Comparison of ENCODE assay signal across 20 cellular contexts in the genomic region with DNA sequence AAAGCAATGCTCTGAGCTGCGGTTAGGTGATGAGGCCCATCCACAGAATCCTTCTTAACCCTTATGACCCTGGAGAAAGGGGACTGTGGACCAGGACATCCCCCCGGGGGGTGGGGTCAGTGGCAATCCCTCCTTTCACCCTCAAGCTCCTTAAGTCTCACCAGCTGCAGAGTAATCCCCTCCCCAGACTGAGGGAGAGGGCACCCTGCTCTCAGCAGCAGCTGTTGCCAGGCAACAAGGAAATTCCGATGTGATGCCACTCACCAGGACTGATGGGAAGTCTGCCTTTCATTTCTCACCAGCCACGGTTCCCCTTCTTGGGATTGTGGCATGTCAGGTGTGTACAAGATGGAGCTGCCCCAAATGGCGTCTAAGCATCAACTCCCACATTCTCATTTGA.
"Had no signal": no experiment of that assay in that cellular context is flagged by ENCODE, and none has a peak within 500 bp of the region (broad histone marks: within the 10 kb centered on the region; RNA-seq: fewer than 3 reads in every experiment).

No MANE protein-coding gene starts in this region.

- H3K9me3 ChIP-seq: esophagus muscularis mucosa, gastroesophageal sphincter, heart right ventricle, mucosa of descending colon, right atrium auricular region, stomach, thoracic aorta, upper lobe of right lung had no signal

- H3K27ac ChIP-seq: esophagus muscularis mucosa, gastroesophageal sphincter, heart right ventricle, right atrium auricular region, skin epidermis, stomach, thoracic aorta, upper lobe of right lung had no signal

- H3K27me3 ChIP-seq: esophagus muscularis mucosa, gastroesophageal sphincter, heart right ventricle, right atrium auricular region, stomach, upper lobe of right lung had no signal

- H3K4me3 ChIP-seq: esophagus muscularis mucosa, gastroesophageal sphincter, heart right ventricle, mucosa of descending colon, right atrium auricular region, skin epidermis, stomach, thoracic aorta, upper lobe of right lung had no signal

- DNase-seq: activated CD4-positive, alpha-beta T cell treated with anti-CD3 and anti-CD28 coated beads for 36 hours; activated CD4-positive, alpha-beta T cell treated with anti-CD3 and anti-CD28 coated beads, Interleukin-2, amount 50 U/mL, for 48 hours; activated T-cell treated with anti-CD3 and anti-CD28 coated beads for 4 hours; amygdala; cerebellar nuclear complex; effector CD8-positive, alpha-beta T cell; heart right ventricle; kidney glomerular epithelial cell; left ventricle myocardium superior; mucosa of descending colon; naive B cell; stimulated activated CD4-positive, alpha-beta T cell treated with anti-CD3 and anti-CD28 coated beads, Interleukin-15, amount 100 ng/mL, for 24 hours; stimulated activated CD4-positive, alpha-beta T cell treated with anti-CD3 and anti-CD28 coated beads, Interleukin-2, amount 100 ng/mL, for 48 hours; stomach; upper lobe of right lung had no signal
